ENCODE assay signal across 30 cellular contexts in genomic region chr20:24702501-24703283, GRCh38.
"Had no signal": no experiment of that assay in that cellular context is flagged by ENCODE, and none has a peak within 500 bp of the region (broad histone marks: within the 10 kb centered on the region; RNA-seq: fewer than 3 reads in every experiment).

No MANE protein-coding gene starts in this region.

- H3K36me3 Mint-ChIP-seq: activated naive CD8-positive, alpha-beta T cell treated with anti-CD3 and anti-CD28 coated beads for 36 hours; natural killer cell treated with Interleukin-12 subunit alpha and Interleukin-12 subunit beta and Interleukin-15 and Interleukin-18, amount 100 ng/mL, for 72 hours; stimulated activated naive B cell treated with anti-CD40 and anti-IgM and Interleukin-4, amounts not matched to agents 10 μg/mL and 1 μg/mL and 100 μg/mL, for 72 hours had no signal

- H3K27ac Mint-ChIP-seq: activated naive CD4-positive, alpha-beta T cell treated with anti-CD3 and anti-CD28 coated beads for 36 hours; activated naive CD8-positive, alpha-beta T cell treated with anti-CD3 and anti-CD28 coated beads for 36 hours; activated T-helper 1 cell treated with anti-CD3 and anti-CD28 coated beads, Interleukin-12 subunit alpha, Interleukin-12 subunit beta, Interleukin-2, Interleukin-4 antibody, amounts not matched to agents 30 ng/mL and 10 ng/mL and 1 ng/mL, durations not matched to agents 14 hours and 24 hours and 36 hours; effector memory CD8-positive, alpha-beta T cell; natural killer cell treated with Interleukin-12 subunit alpha and Interleukin-12 subunit beta and Interleukin-15 and Interleukin-18, amount 100 ng/mL, for 72 hours; progenitor cell of endocrine pancreas; stimulated activated naive B cell treated with anti-CD40 and anti-IgM and Interleukin-4, amounts not matched to agents 10 μg/mL and 1 μg/mL and 100 μg/mL, for 72 hours had no signal

- H3K4me3 Mint-ChIP-seq: activated naive CD4-positive, alpha-beta T cell treated with anti-CD3 and anti-CD28 coated beads for 36 hours; activated naive CD8-positive, alpha-beta T cell treated with anti-CD3 and anti-CD28 coated beads for 36 hours; activated T-helper 1 cell treated with anti-CD3 and anti-CD28 coated beads, Interleukin-12 subunit alpha, Interleukin-12 subunit beta, Interleukin-2, Interleukin-4 antibody, amounts not matched to agents 30 ng/mL and 10 ng/mL and 1 ng/mL, durations not matched to agents 14 hours and 24 hours and 36 hours; effector memory CD8-positive, alpha-beta T cell; natural killer cell treated with Interleukin-12 subunit alpha and Interleukin-12 subunit beta and Interleukin-15 and Interleukin-18, amount 100 ng/mL, for 72 hours; stimulated activated naive B cell treated with anti-CD40 and anti-IgM and Interleukin-4, amounts not matched to agents 10 μg/mL and 1 μg/mL and 100 μg/mL, for 72 hours had no signal

- H3K9me3 ChIP-seq: adrenal gland, body of pancreas, colonic mucosa, lower lobe of right lung, mucosa of descending colon, sigmoid colon, stomach, tibial artery had no signal

- DNase-seq: activated CD4-positive, alpha-beta T cell treated with anti-CD3 and anti-CD28 coated beads for 48 hours; activated CD4-positive, alpha-beta T cell treated with anti-CD3 and anti-CD28 coated beads, Interleukin-2, amount 50 U/mL, for 48 hours; activated effector memory CD4-positive, alpha-beta T cell treated with anti-CD3 and anti-CD28 coated beads, Interleukin-2, amount 50 U/mL, for 16 hours; activated naive CD4-positive, alpha-beta T cell treated with anti-CD3 and anti-CD28 coated beads for 36 hours; activated naive CD8-positive, alpha-beta T cell treated with anti-CD3 and anti-CD28 coated beads for 36 hours; adrenal gland; aorta; body of pancreas; colonic mucosa; effector memory CD8-positive, alpha-beta T cell; foreskin fibroblast; hippocampal formation; kidney; lower lobe of right lung; mesendoderm; mucosa of descending colon; sigmoid colon; small intestine; stimulated activated CD4-positive, alpha-beta T cell treated with anti-CD3 and anti-CD28 coated beads, Interleukin-1b, Interleukin-23, amount 100 ng/mL, for 48 hours; stimulated activated CD4-positive, alpha-beta T cell treated with anti-CD3 and anti-CD28 coated beads, Interleukin-4, amount 100 ng/mL, for 4 hours; stimulated activated naive B cell treated with anti-CD40 and anti-IgM and Interleukin-4, amounts not matched to agents 10 μg/mL and 1 μg/mL and 100 μg/mL, for 72 hours; stomach; T1000; WERI-Rb-1 had no signal

- H3K4me1 ChIP-seq: adrenal gland, body of pancreas, colonic mucosa, lower lobe of right lung, sigmoid colon, stomach, tibial artery had no signal

- H3K27me3 Mint-ChIP-seq: activated naive CD8-positive, alpha-beta T cell treated with anti-CD3 and anti-CD28 coated beads for 36 hours had no signal

- H3K36me3 ChIP-seq: adrenal gland, colonic mucosa, lower lobe of right lung, sigmoid colon, stomach, tibial artery, WERI-Rb-1 had no signal

- H3K27ac ChIP-seq: adrenal gland, body of pancreas, colonic mucosa, dorsolateral prefrontal cortex, lower lobe of right lung, sigmoid colon, stomach, tibial artery, WERI-Rb-1 had no signal

- H3K4me3 ChIP-seq: adrenal gland, body of pancreas, colonic mucosa, dorsolateral prefrontal cortex, lower lobe of right lung, mucosa of descending colon, sigmoid colon, stomach, tibial artery had no signal

- H3K27me3 ChIP-seq: adrenal gland, body of pancreas, colonic mucosa, dorsolateral prefrontal cortex, sigmoid colon, stomach had no signal

- H3K9me3 Mint-ChIP-seq: activated naive CD4-positive, alpha-beta T cell treated with anti-CD3 and anti-CD28 coated beads for 36 hours; activated naive CD8-positive, alpha-beta T cell treated with anti-CD3 and anti-CD28 coated beads for 36 hours; activated T-helper 1 cell treated with anti-CD3 and anti-CD28 coated beads, Interleukin-12 subunit alpha, Interleukin-12 subunit beta, Interleukin-2, Interleukin-4 antibody, amounts not matched to agents 30 ng/mL and 10 ng/mL and 1 ng/mL, durations not matched to agents 14 hours and 24 hours and 36 hours; effector memory CD8-positive, alpha-beta T cell; natural killer cell treated with Interleukin-12 subunit alpha and Interleukin-12 subunit beta and Interleukin-15 and Interleukin-18, amount 100 ng/mL, for 72 hours; stimulated activated naive B cell treated with anti-CD40 and anti-IgM and Interleukin-4, amounts not matched to agents 10 μg/mL and 1 μg/mL and 100 μg/mL, for 72 hours had no signal

- H3K4me1 Mint-ChIP-seq: activated naive CD8-positive, alpha-beta T cell treated with anti-CD3 and anti-CD28 coated beads for 36 hours had no signal

- ATAC-seq: activated CD4-positive, CD25-positive, alpha-beta regulatory T cell treated with anti-CD3 and anti-CD28 coated beads, Interleukin-2, amount 50 U/mL, for 24 hours; body of pancreas; effector memory CD8-positive, alpha-beta T cell; lower lobe of right lung; mucosa of descending colon; natural killer cell treated with Interleukin-12 subunit alpha and Interleukin-12 subunit beta and Interleukin-15 and Interleukin-18, amount 100 ng/mL, for 72 hours; stimulated activated naive B cell treated with anti-CD40 and anti-IgM and Interleukin-4, amounts not matched to agents 10 μg/mL and 1 μg/mL and 100 μg/mL, for 72 hours had no signal
